Comparison of ENCODE assay signal across 19 cellular contexts in the genomic region with DNA sequence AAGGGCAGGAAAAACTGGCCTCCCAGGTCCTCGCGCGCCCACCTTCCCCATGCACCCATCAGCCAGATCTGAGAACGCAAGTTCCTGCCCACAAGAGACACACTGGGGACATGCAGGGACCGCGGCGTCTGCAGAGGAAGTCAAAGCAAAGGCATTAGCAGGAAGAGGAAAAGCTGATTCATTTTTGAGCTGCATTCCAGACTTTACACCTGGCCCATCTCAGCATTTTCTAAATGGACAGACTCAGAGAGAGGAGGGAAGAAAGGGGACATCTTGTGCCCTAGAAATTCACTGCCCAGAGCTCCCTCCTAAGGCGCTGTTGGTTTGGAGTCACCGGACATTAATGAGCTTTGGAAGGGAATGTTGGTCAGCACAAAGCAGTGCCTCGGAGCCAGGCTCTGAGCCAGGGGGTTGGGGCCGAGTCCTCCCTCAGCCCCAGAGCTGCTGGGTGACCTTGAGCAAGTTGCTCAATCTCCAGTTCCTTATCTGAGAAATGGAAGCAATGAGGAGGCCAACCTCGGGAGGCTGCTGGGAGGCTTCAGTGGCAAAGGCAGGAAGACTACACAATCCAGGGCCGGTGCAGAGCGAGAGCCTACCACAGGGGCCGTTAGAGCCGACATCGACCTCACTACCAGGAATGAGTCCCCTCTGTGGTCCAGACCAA.
DNase-seq lines count a peak whose midpoint lies in the region; ATAC-seq and TF ChIP-seq lines count a peak whose summit lies in the region.
"Had no signal": no experiment of that assay in that cellular context is flagged by ENCODE, and none has a peak within 500 bp of the region (broad histone marks: within the 10 kb centered on the region; RNA-seq: fewer than 3 reads in every experiment).

No MANE protein-coding gene starts in this region.

- peak; percentile 81 for DNase-seq in Right ventricle myocardium inferior (ENCODE audit: missing footprints)
- DNase-seq in cardiac septum (ENCODE audit: low spot score) = no peak
- peak; percentile 59 to 90 (median 89) for DNase-seq in adrenal gland
- peak; percentile 83 to 91 (median 91) for DNase-seq in right cardiac atrium
- DNase-seq in testis = peak; percentile 88
- DNase-seq in activated CD4-positive, alpha-beta T cell treated with anti-CD3 and anti-CD28 coated beads for 4 hours = no peak
- DNase-seq in NCI-H510A treated with DMSO at 0.1 percent for 48 hours (lab: John Stamatoyannopoulos, UW) = no peak
- DNase-seq in esophagus squamous epithelium (lab: John Stamatoyannopoulos, UW) = no peak
- DNase-seq: activated CD4-positive, CD25-positive, alpha-beta regulatory T cell; activated CD8-positive, alpha-beta memory T cell treated with anti-CD3 and anti-CD28 coated beads for 24 hours; activated T-cell treated with anti-CD3 and anti-CD28 coated beads, Interleukin-2, amount 50 U/mL, for 72 hours; DMS 273 treated with DMSO at 0.1 percent for 48 hours; GF-D8; NCI-H526 treated with DMSO at 0.1 percent for 48 hours; SHP77 treated with DMSO at 0.1 percent for 48 hours; spleen; stimulated activated CD8-positive, alpha-beta memory T cell treated with anti-CD3 and anti-CD28 coated beads, Interleukin-4, amount 100 ng/mL, for 48 hours; T-helper 2 cell had no signal

- TF ChIP-seq CTCF in adrenal gland (IDR thresholded peaks at IDR 0.05) (no peak), testis (IDR thresholded peaks at IDR 0.05) (peak in 1 of 3 experiments; percentile 13), esophagus squamous epithelium (IDR thresholded peaks at IDR 0.05) (no peak)

- no peaks in the 10 kb centered on the region for H3K9me3 ChIP-seq in adrenal gland (replicated peaks in 1 of 3)
- no peaks in the 10 kb centered on the region for H3K9me3 ChIP-seq in right cardiac atrium (ENCODE audit: control insufficient read depth, low read length)
- H3K9me3 ChIP-seq in testis = no peaks in the 10 kb centered on the region
- no peaks in the 10 kb centered on the region for H3K9me3 ChIP-seq in esophagus squamous epithelium
- H3K9me3 ChIP-seq: spleen had no signal

- no peaks in the 10 kb centered on the region for H3K36me3 ChIP-seq in adrenal gland (replicated peaks in 1 of 2)
- no peaks in the 10 kb centered on the region for H3K36me3 ChIP-seq in testis (ENCODE audit: low read depth, missing control alignments)
- H3K36me3 ChIP-seq in esophagus squamous epithelium = no peaks in the 10 kb centered on the region
- H3K36me3 ChIP-seq: spleen had no signal

- no peaks in the 10 kb centered on the region for H3K27me3 ChIP-seq in adrenal gland
- no peaks in the 10 kb centered on the region for H3K27me3 ChIP-seq in right cardiac atrium (ENCODE audit: control insufficient read depth, insufficient read depth)
- no peaks in the 10 kb centered on the region for H3K27me3 ChIP-seq in testis
- no peaks in the 10 kb centered on the region for H3K27me3 ChIP-seq in esophagus squamous epithelium
- H3K27me3 ChIP-seq: spleen had no signal

- no peak overlapping the region for H3K4me3 ChIP-seq in adrenal gland
- no peak overlapping the region for H3K4me3 ChIP-seq in right cardiac atrium (ENCODE audit: low read length)
- no peak overlapping the region for H3K4me3 ChIP-seq in testis
- no peak overlapping the region for H3K4me3 ChIP-seq in esophagus squamous epithelium
- H3K4me3 ChIP-seq: spleen had no signal

- ATAC-seq in Right ventricle myocardium inferior (peak; percentile 84), right cardiac atrium (peak; percentile 75 to 84)
- ATAC-seq: activated T-cell treated with anti-CD3 and anti-CD28 coated beads, Interleukin-2, amount 50 U/mL, for 72 hours had no signal

- intact Hi-C loops in Right ventricle myocardium inferior (cut with DNase I) = no loop called here
- intact Hi-C loops in cardiac septum (cut with DNase I) = no loop called here
- intact Hi-C loops in adrenal gland (cut with DNase I) = no loop called here
- intact Hi-C loops in right cardiac atrium (cut with DNase I) = no loop called here
- intact Hi-C loops in testis (cut with DNase I; ENCODE audit: low total_unique reads) = no loop called here
- intact Hi-C loops in esophagus squamous epithelium (cut with DNase I) = no loop called here

- H3K27ac ChIP-seq in adrenal gland (peak overlapping the region in 1 of 5 donors; percentile 15), right cardiac atrium (ENCODE audit: low read length) (no peak overlapping the region), testis (peak overlapping the region; percentile 8 to 34), esophagus squamous epithelium (no peak overlapping the region)
- H3K27ac ChIP-seq: epithelial cell of prostate, spleen had no signal

- peaks cover 0 to 8% of the 10 kb centered on the region in 2 donors for H3K4me1 ChIP-seq in adrenal gland (replicated peaks in 1 of 2)
- peaks cover 2% of the 10 kb centered on the region for H3K4me1 ChIP-seq in right cardiac atrium (ENCODE audit: control insufficient read depth, insufficient read depth, low read length)
- H3K4me1 ChIP-seq in testis = peaks cover 19% of the 10 kb centered on the region
- H3K4me1 ChIP-seq in esophagus squamous epithelium = no peaks in the 10 kb centered on the region

- TF ChIP-seq POLR2A in adrenal gland (IDR thresholded peaks at IDR 0.05) (peak in 1 of 2 donors; percentile 18), testis (IDR thresholded peaks at IDR 0.05) (no peak), esophagus squamous epithelium (IDR thresholded peaks at IDR 0.05) (no peak)

- WGBS in adrenal gland, 4 donors = 45 to 62% (median 59%) methylated on average over 15 to 17 of the region's 17 CpGs
- WGBS in right cardiac atrium = 46% methylated on average over 17 of the region's 17 CpGs
- WGBS in testis, 2 donors = 38 to 58% methylated on average over 17 of the region's 17 CpGs
- 75 to 77% methylated on average over 4 to 12 of the region's 17 CpGs for WGBS in esophagus squamous epithelium, 2 donors

Comparison
In these comparisons a context has a peak if more than half of its experiments do, and no peak if none do; other contexts are left out.
1. DNase-seq: peak in Right ventricle myocardium inferior (single experiment), adrenal gland (7 of 7), right cardiac atrium (3 of 3) and testis (single experiment); none in cardiac septum (single experiment), activated CD4-positive, alpha-beta T cell treated with anti-CD3 and anti-CD28 coated beads for 4 hours (0 of 2), NCI-H510A treated with DMSO at 0.1 percent for 48 hours (single experiment) and esophagus squamous epithelium (single experiment).
2. H3K27ac ChIP-seq: peak in testis (2 of 2); none in right cardiac atrium (single experiment) and esophagus squamous epithelium (0 of 4).